11 cellular contexts compared by ENCODE assay signal in the genomic region with DNA sequence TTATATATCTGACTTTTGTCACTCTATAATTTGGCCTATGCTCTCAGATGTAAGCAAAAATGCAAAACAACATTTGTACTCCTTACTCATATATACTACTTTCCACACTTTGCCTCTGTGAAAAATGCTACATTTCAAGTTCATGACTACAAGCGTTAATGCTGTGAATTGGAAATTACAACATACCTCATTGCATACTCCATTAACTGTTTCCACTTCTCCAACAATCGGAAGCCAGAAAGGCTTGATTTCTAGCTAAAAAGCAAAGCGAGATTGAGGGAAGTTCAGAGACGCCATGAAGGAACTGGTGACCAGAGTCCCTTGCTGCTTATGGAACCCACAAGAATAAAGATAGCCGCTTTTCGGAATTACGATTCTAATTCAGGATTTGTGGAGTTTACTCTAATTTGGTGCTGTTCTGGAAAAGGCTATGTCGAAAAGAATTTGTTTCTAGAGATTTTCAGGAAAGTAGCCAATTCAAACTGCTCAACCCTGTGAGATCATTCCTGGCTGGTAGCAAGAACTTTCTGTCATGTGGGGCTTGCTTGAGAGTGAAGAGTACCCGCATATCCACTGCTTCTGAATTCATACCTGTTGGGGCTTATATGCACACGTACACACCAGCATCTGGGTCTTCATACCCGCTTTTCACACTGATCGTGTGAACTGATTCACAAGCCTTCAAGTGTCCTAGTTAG.
DNase-seq lines count a peak whose midpoint lies in the region; ATAC-seq and TF ChIP-seq lines count a peak whose summit lies in the region.
"Had no signal": no experiment of that assay in that cellular context is flagged by ENCODE, and none has a peak within 500 bp of the region (broad histone marks: within the 10 kb centered on the region; RNA-seq: fewer than 3 reads in every experiment).

No MANE protein-coding gene starts in this region.

- no peaks in the 10 kb centered on the region for H3K9me3 ChIP-seq in parathyroid adenoma (ENCODE audit: control insufficient read depth, low read length)
- no peaks in the 10 kb centered on the region for H3K9me3 ChIP-seq in CD8-positive, alpha-beta memory T cell (ENCODE audit: low read length)

- H3K36me3 Mint-ChIP-seq in CD8-positive, alpha-beta memory T cell: no peaks in the 10 kb centered on the region
- H3K36me3 Mint-ChIP-seq: activated naive CD8-positive, alpha-beta T cell treated with anti-CD3 and anti-CD28 coated beads for 36 hours had no signal

- H3K4me3 ChIP-seq in parathyroid adenoma (ENCODE audit: low read depth, low read length): no peak overlapping the region
- H3K4me3 ChIP-seq in CD8-positive, alpha-beta memory T cell (ENCODE audit: low read length): no peak overlapping the region

- H2AFZ ChIP-seq in parathyroid adenoma: peak overlapping the region; percentile 57

- CTCF ChIA-PET in CD8-positive, alpha-beta memory T cell (lab: Charles Lee): no interaction called here

- peaks cover 0 to 1% of the 10 kb centered on the region in 2 donors for H3K27me3 Mint-ChIP-seq in CD8-positive, alpha-beta memory T cell
- H3K27me3 Mint-ChIP-seq: activated naive CD8-positive, alpha-beta T cell treated with anti-CD3 and anti-CD28 coated beads for 36 hours had no signal

- no peak overlapping the region for H3K9ac ChIP-seq in parathyroid adenoma

- no peaks in the 10 kb centered on the region for H3K36me3 ChIP-seq in parathyroid adenoma (ENCODE audit: control insufficient read depth, insufficient read depth, low read length)
- H3K36me3 ChIP-seq in CD8-positive, alpha-beta memory T cell (ENCODE audit: insufficient read depth, low read length): no peaks in the 10 kb centered on the region

- peak; percentile 44 for DNase-seq in AG08396 (ENCODE audit: low spot score)
- DNase-seq in amniotic epithelial cell (ENCODE audit: low read depth): peak; percentile 28
- DNase-seq in left ventricle myocardium superior: no peak
- DNase-seq in GDM1 (lab: John Stamatoyannopoulos, UW): no peak
- no peak for DNase-seq in OCI-M2 (lab: John Stamatoyannopoulos, UW; ENCODE audit: unreplicated experiment)
- no peak for DNase-seq in CD8-positive, alpha-beta memory T cell
- DNase-seq: ACHN; activated naive CD8-positive, alpha-beta T cell treated with anti-CD3 and anti-CD28 coated beads for 36 hours; NCI-H2029 had no signal

- H3K4me3 Mint-ChIP-seq in CD8-positive, alpha-beta memory T cell: no peak overlapping the region
- H3K4me3 Mint-ChIP-seq: activated naive CD8-positive, alpha-beta T cell treated with anti-CD3 and anti-CD28 coated beads for 36 hours had no signal

- H3K9me3 Mint-ChIP-seq in CD8-positive, alpha-beta memory T cell: no peaks in the 10 kb centered on the region
- H3K9me3 Mint-ChIP-seq: activated naive CD8-positive, alpha-beta T cell treated with anti-CD3 and anti-CD28 coated beads for 36 hours had no signal

- peaks cover 15% of the 10 kb centered on the region for H3K4me1 ChIP-seq in parathyroid adenoma
- no peaks in the 10 kb centered on the region for H3K4me1 ChIP-seq in CD8-positive, alpha-beta memory T cell (ENCODE audit: insufficient read depth, low read length)

- H3K79me2 ChIP-seq in parathyroid adenoma: no peaks in the 10 kb centered on the region

- peaks cover 13 to 24% (median 22%) of the 10 kb centered on the region in 3 donors for H3K4me1 Mint-ChIP-seq in CD8-positive, alpha-beta memory T cell
- H3K4me1 Mint-ChIP-seq: activated naive CD8-positive, alpha-beta T cell treated with anti-CD3 and anti-CD28 coated beads for 36 hours had no signal

- POLR2A ChIA-PET in CD8-positive, alpha-beta memory T cell (lab: Charles Lee): interaction anchor here (0.7 kb wide), 1 partner anchor 564 kb away, joined by 3 read pairs; no protein-coding TSS in a partner anchor

- H3K27ac ChIP-seq in parathyroid adenoma: peak overlapping the region; percentile 62
- H3K27ac ChIP-seq in CD8-positive, alpha-beta memory T cell (ENCODE audit: low read depth, low read length): no peak overlapping the region

- intact Hi-C loops in left ventricle myocardium superior (cut with micrococcal nuclease): no loop called here

- H3K4me2 ChIP-seq in parathyroid adenoma (ENCODE audit: low read length): peak overlapping the region; percentile 6

- no peak for TF ChIP-seq CTCF in parathyroid adenoma (IDR thresholded peaks at IDR 0.05)

- H3K27ac Mint-ChIP-seq in CD8-positive, alpha-beta memory T cell: peak overlapping the region in 1 of 8 donors; percentile 47
- H3K27ac Mint-ChIP-seq: activated naive CD8-positive, alpha-beta T cell treated with anti-CD3 and anti-CD28 coated beads for 36 hours had no signal

- no peaks in the 10 kb centered on the region for H3K27me3 ChIP-seq in parathyroid adenoma (ENCODE audit: control insufficient read depth, insufficient read depth, low read length)
- H3K27me3 ChIP-seq in CD8-positive, alpha-beta memory T cell (ENCODE audit: insufficient read depth, low read length, poor library complexity, severe bottlenecking): no peaks in the 10 kb centered on the region

- ATAC-seq in left ventricle myocardium superior: peak; percentile 52
- no peak for ATAC-seq in SK-N-SH treated with all-trans-retinoic acid at 6 μM for 48 hours

TF ChIP-seq in SK-N-SH treated with all-trans-retinoic acid at 6 μM for 48 hours, 23 proteins besides CTCF, POLR2A, EP300 and RAD21:
- no peak for TF ChIP-seq SNAI2 (CRISPR knock-in tag; IDR thresholded peaks at IDR 0.05)
- no peak for TF ChIP-seq ZNF70 (CRISPR knock-in tag; IDR thresholded peaks at IDR 0.05)
- no peak for TF ChIP-seq OSR1 (CRISPR knock-in tag; IDR thresholded peaks at IDR 0.05)
- no peak for TF ChIP-seq ZNF8 (CRISPR knock-in tag; IDR thresholded peaks at IDR 0.05)
- no peak for TF ChIP-seq ISL1 (CRISPR knock-in tag; IDR thresholded peaks at IDR 0.05)
- TF ChIP-seq ZFP3 (CRISPR knock-in tag; IDR thresholded peaks at IDR 0.05): no peak
- TF ChIP-seq ZC3H10 (CRISPR knock-in tag; IDR thresholded peaks at IDR 0.05): no peak
- TF ChIP-seq GLIS3 (CRISPR knock-in tag; IDR thresholded peaks at IDR 0.05): no peak
- no peak for TF ChIP-seq RARB (CRISPR knock-in tag; IDR thresholded peaks at IDR 0.05)
- TF ChIP-seq, protein P1, sequence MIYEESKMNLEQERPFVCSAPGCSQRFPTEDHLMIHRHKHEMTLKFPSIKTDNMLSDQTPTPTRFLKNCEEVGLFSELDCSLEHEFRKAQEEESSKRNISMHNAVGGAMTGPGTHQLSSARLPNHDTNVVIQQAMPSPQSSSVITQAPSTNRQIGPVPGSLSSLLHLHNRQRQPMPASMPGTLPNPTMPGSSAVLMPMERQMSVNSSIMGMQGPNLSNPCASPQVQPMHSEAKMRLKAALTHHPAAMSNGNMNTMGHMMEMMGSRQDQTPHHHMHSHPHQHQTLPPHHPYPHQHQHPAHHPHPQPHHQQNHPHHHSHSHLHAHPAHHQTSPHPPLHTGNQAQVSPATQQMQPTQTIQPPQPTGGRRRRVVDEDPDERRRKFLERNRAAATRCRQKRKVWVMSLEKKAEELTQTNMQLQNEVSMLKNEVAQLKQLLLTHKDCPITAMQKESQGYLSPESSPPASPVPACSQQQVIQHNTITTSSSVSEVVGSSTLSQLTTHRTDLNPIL (CRISPR knock-in tag; IDR thresholded peaks at IDR 0.05; ENCODE audit: low read depth): no peak

Comparison
In these comparisons a context has a peak if more than half of its experiments do, and no peak if none do; other contexts are left out.
1. DNase-seq: peak in AG08396 (single experiment) and amniotic epithelial cell (single experiment); none in left ventricle myocardium superior (single experiment), GDM1 (single experiment), OCI-M2 (single experiment) and CD8-positive, alpha-beta memory T cell (0 of 5).